In the genomic region with DNA sequence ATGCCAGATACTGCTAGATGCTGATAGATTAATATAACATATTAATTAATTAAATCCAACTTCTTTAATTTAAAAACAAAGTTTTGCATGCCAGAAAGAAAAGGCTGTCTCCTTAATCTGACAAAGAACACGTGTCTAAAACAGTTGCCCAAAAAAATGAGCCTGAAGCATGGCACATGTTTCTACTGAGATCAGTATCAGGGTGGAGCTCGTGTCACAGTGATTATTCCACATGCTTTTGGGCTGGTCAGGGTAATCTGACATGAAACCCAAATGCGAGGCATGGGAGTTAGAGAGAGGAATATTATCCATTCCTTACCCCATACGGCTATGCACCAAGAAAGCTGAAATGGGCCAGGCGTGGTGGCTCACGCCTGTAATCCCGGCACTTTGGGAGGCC, we compare ENCODE assay signal across 2 cellular contexts.
A peak's percentile ranks its signal among the peaks of the same experiment; 100 is the strongest.
TF ChIP-seq lines count a peak whose summit lies in the region.

No MANE protein-coding gene starts in this region.

TF ChIP-seq in HepG2, 621 proteins besides CTCF, POLR2A, EP300 and RAD21:
- TF ChIP-seq, protein P1, sequence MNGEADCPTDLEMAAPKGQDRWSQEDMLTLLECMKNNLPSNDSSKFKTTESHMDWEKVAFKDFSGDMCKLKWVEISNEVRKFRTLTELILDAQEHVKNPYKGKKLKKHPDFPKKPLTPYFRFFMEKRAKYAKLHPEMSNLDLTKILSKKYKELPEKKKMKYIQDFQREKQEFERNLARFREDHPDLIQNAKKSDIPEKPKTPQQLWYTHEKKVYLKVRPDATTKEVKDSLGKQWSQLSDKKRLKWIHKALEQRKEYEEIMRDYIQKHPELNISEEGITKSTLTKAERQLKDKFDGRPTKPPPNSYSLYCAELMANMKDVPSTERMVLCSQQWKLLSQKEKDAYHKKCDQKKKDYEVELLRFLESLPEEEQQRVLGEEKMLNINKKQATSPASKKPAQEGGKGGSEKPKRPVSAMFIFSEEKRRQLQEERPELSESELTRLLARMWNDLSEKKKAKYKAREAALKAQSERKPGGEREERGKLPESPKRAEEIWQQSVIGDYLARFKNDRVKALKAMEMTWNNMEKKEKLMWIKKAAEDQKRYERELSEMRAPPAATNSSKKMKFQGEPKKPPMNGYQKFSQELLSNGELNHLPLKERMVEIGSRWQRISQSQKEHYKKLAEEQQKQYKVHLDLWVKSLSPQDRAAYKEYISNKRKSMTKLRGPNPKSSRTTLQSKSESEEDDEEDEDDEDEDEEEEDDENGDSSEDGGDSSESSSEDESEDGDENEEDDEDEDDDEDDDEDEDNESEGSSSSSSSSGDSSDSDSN (CRISPR knock-in tag; IDR thresholded peaks at IDR 0.05) = no peak
- TF ChIP-seq, protein P2, sequence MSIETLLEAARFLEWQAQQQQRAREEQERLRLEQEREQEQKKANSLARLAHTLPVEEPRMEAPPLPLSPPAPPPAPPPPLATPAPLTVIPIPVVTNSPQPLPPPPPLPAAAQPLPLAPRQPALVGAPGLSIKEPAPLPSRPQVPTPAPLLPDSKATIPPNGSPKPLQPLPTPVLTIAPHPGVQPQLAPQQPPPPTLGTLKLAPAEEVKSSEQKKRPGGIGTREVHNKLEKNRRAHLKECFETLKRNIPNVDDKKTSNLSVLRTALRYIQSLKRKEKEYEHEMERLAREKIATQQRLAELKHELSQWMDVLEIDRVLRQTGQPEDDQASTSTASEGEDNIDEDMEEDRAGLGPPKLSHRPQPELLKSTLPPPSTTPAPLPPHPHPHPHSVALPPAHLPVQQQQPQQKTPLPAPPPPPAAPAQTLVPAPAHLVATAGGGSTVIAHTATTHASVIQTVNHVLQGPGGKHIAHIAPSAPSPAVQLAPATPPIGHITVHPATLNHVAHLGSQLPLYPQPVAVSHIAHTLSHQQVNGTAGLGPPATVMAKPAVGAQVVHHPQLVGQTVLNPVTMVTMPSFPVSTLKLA (IDR thresholded peaks at IDR 0.05) = peak; percentile 77
- TF ChIP-seq TRIM24 (CRISPR knock-in tag; IDR thresholded peaks at IDR 0.05) = no peak
TF ChIP-seq in HepG2: peak in this region for 1.

TF ChIP-seq in WTC11, 78 proteins besides CTCF, POLR2A, EP300 and RAD21 (continued from another document):
- TF ChIP-seq NR3C1 (CRISPR knock-in tag; conservative IDR thresholded peaks at IDR 0.05; ENCODE audit: low read depth) = no peak
- no peak for TF ChIP-seq ZBTB21 (CRISPR knock-in tag; IDR thresholded peaks at IDR 0.05; ENCODE audit: borderline replicate concordance)
- TF ChIP-seq RORB (CRISPR knock-in tag; IDR thresholded peaks at IDR 0.05) = no peak
- no peak for TF ChIP-seq MXD4 (CRISPR knock-in tag; IDR thresholded peaks at IDR 0.05; ENCODE audit: borderline replicate concordance)
- TF ChIP-seq, protein P3, sequence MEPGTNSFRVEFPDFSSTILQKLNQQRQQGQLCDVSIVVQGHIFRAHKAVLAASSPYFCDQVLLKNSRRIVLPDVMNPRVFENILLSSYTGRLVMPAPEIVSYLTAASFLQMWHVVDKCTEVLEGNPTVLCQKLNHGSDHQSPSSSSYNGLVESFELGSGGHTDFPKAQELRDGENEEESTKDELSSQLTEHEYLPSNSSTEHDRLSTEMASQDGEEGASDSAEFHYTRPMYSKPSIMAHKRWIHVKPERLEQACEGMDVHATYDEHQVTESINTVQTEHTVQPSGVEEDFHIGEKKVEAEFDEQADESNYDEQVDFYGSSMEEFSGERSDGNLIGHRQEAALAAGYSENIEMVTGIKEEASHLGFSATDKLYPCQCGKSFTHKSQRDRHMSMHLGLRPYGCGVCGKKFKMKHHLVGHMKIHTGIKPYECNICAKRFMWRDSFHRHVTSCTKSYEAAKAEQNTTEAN (CRISPR knock-in tag; IDR thresholded peaks at IDR 0.05) = no peak
- no peak for TF ChIP-seq ZNF396 (CRISPR knock-in tag; IDR thresholded peaks at IDR 0.05; ENCODE audit: borderline replicate concordance)
- TF ChIP-seq MYBL2 (CRISPR knock-in tag; IDR thresholded peaks at IDR 0.05) = no peak
- TF ChIP-seq, protein P4, sequence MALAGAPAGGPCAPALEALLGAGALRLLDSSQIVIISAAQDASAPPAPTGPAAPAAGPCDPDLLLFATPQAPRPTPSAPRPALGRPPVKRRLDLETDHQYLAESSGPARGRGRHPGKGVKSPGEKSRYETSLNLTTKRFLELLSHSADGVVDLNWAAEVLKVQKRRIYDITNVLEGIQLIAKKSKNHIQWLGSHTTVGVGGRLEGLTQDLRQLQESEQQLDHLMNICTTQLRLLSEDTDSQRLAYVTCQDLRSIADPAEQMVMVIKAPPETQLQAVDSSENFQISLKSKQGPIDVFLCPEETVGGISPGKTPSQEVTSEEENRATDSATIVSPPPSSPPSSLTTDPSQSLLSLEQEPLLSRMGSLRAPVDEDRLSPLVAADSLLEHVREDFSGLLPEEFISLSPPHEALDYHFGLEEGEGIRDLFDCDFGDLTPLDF (CRISPR knock-in tag; IDR thresholded peaks at IDR 0.05) = no peak
- TF ChIP-seq SP1 (CRISPR knock-in tag; conservative IDR thresholded peaks at IDR 0.05) = no peak
- no peak for TF ChIP-seq NR2C2 (CRISPR knock-in tag; IDR thresholded peaks at IDR 0.05)
- no peak for TF ChIP-seq TCF7 (CRISPR knock-in tag; IDR thresholded peaks at IDR 0.05; ENCODE audit: low read depth)
- no peak for TF ChIP-seq TEAD1 (CRISPR knock-in tag; IDR thresholded peaks at IDR 0.05)
- no peak for TF ChIP-seq GABPB1 (CRISPR knock-in tag; IDR thresholded peaks at IDR 0.05)
- TF ChIP-seq, protein P5, sequence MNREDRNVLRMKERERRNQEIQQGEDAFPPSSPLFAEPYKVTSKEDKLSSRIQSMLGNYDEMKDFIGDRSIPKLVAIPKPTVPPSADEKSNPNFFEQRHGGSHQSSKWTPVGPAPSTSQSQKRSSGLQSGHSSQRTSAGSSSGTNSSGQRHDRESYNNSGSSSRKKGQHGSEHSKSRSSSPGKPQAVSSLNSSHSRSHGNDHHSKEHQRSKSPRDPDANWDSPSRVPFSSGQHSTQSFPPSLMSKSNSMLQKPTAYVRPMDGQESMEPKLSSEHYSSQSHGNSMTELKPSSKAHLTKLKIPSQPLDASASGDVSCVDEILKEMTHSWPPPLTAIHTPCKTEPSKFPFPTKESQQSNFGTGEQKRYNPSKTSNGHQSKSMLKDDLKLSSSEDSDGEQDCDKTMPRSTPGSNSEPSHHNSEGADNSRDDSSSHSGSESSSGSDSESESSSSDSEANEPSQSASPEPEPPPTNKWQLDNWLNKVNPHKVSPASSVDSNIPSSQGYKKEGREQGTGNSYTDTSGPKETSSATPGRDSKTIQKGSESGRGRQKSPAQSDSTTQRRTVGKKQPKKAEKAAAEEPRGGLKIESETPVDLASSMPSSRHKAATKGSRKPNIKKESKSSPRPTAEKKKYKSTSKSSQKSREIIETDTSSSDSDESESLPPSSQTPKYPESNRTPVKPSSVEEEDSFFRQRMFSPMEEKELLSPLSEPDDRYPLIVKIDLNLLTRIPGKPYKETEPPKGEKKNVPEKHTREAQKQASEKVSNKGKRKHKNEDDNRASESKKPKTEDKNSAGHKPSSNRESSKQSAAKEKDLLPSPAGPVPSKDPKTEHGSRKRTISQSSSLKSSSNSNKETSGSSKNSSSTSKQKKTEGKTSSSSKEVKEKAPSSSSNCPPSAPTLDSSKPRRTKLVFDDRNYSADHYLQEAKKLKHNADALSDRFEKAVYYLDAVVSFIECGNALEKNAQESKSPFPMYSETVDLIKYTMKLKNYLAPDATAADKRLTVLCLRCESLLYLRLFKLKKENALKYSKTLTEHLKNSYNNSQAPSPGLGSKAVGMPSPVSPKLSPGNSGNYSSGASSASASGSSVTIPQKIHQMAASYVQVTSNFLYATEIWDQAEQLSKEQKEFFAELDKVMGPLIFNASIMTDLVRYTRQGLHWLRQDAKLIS (CRISPR knock-in tag; IDR thresholded peaks at IDR 0.05; ENCODE audit: borderline replicate concordance) = no peak
- no peak for TF ChIP-seq JAZF1 (CRISPR knock-in tag; IDR thresholded peaks at IDR 0.05)
- TF ChIP-seq, protein P6, sequence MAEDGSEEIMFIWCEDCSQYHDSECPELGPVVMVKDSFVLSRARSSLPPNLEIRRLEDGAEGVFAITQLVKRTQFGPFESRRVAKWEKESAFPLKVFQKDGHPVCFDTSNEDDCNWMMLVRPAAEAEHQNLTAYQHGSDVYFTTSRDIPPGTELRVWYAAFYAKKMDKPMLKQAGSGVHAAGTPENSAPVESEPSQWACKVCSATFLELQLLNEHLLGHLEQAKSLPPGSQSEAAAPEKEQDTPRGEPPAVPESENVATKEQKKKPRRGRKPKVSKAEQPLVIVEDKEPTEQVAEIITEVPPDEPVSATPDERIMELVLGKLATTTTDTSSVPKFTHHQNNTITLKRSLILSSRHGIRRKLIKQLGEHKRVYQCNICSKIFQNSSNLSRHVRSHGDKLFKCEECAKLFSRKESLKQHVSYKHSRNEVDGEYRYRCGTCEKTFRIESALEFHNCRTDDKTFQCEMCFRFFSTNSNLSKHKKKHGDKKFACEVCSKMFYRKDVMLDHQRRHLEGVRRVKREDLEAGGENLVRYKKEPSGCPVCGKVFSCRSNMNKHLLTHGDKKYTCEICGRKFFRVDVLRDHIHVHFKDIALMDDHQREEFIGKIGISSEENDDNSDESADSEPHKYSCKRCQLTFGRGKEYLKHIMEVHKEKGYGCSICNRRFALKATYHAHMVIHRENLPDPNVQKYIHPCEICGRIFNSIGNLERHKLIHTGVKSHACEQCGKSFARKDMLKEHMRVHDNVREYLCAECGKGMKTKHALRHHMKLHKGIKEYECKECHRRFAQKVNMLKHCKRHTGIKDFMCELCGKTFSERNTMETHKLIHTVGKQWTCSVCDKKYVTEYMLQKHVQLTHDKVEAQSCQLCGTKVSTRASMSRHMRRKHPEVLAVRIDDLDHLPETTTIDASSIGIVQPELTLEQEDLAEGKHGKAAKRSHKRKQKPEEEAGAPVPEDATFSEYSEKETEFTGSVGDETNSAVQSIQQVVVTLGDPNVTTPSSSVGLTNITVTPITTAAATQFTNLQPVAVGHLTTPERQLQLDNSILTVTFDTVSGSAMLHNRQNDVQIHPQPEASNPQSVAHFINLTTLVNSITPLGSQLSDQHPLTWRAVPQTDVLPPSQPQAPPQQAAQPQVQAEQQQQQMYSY (CRISPR knock-in tag; IDR thresholded peaks at IDR 0.05) = no peak
- TF ChIP-seq SOX15 (CRISPR knock-in tag; IDR thresholded peaks at IDR 0.05) = no peak
- TF ChIP-seq HMGA2 (CRISPR knock-in tag; IDR thresholded peaks at IDR 0.05) = no peak
